20 cellular contexts compared by ENCODE assay signal in genomic region chr7:41733063-41733398, GRCh38. TPM values are rescaled to one million over a fixed set of nuclear protein-coding genes. Genes with fewer than 3 reads are reported as not detected.
A peak's percentile ranks its signal among the peaks of the same experiment; 100 is the strongest.
DNase-seq lines count a peak whose midpoint lies in the region; ATAC-seq, FAIRE-seq and TF ChIP-seq lines count a peak whose summit lies in the region.
"Had no signal": no experiment of that assay in that cellular context is flagged by ENCODE, and none has a peak within 500 bp of the region (broad histone marks: within the 10 kb centered on the region; RNA-seq: fewer than 3 reads in every experiment).

No MANE protein-coding gene starts in this region.

- FAIRE-seq in pancreas (lab: Jason Lieb, UNC) = no peak

- no peak overlapping the region for H3K4me3 ChIP-seq in neutrophil (ENCODE audit: low read depth in 1 of 2, low read length in 1 of 2)
- no peak overlapping the region for H3K4me3 ChIP-seq in pancreas
- H3K4me3 ChIP-seq: BLaER1 treated with 17β-estradiol and CSF1 and Interleukin-3, amounts not matched to agents 10 nM and 100 nM; body of pancreas; dorsolateral prefrontal cortex; esophagus muscularis mucosa; psoas muscle had no signal

- intact Hi-C loops in pancreas (cut with DNase I) = no loop called here

- H3K4me1 ChIP-seq in neutrophil (ENCODE audit: control insufficient read depth in 1 of 2, insufficient read depth in 1 of 2, low read depth in 1 of 2, low read length in 1 of 2) = peaks cover 43 to 47% of the 10 kb centered on the region in 2 experiments
- no peaks in the 10 kb centered on the region for H3K4me1 ChIP-seq in pancreas
- H3K4me1 ChIP-seq: body of pancreas, psoas muscle had no signal

- H3K27ac ChIP-seq in neutrophil (peak overlapping the region; percentile 50), pancreas (no peak overlapping the region)
- H3K27ac ChIP-seq: body of pancreas, esophagus muscularis mucosa, psoas muscle had no signal

- H3K9me3 ChIP-seq in neutrophil (no peaks in the 10 kb centered on the region), pancreas (no peaks in the 10 kb centered on the region)
- H3K9me3 ChIP-seq: body of pancreas, esophagus muscularis mucosa, psoas muscle had no signal

- ATAC-seq in pancreas = no peak
- ATAC-seq: activated CD8-positive, alpha-beta memory T cell treated with anti-CD3 and anti-CD28 coated beads, Interleukin-2, amount 10 ng/mL, durations not matched to agents 7 days and 5 days; body of pancreas; left colon; psoas muscle had no signal

- no peaks in the 10 kb centered on the region for H3K27me3 ChIP-seq in neutrophil
- no peaks in the 10 kb centered on the region for H3K27me3 ChIP-seq in pancreas
- H3K27me3 ChIP-seq: BLaER1 treated with 17β-estradiol and CSF1 and Interleukin-3, amounts not matched to agents 10 nM and 100 nM; body of pancreas; esophagus muscularis mucosa had no signal

- 36 to 39% methylated on average over 2 of the region's 2 CpGs for WGBS in pancreas, 2 donors

- H3K36me3 ChIP-seq in neutrophil (no peaks in the 10 kb centered on the region), pancreas (no peaks in the 10 kb centered on the region)
- H3K36me3 ChIP-seq: BLaER1 treated with 17β-estradiol and CSF1 and Interleukin-3, amounts not matched to agents 10 nM and 100 nM; esophagus muscularis mucosa had no signal

- no peak for TF ChIP-seq CTCF in neutrophil (IDR thresholded peaks at IDR 0.05)
- no peak for TF ChIP-seq CTCF in pancreas (IDR thresholded peaks at IDR 0.05)

- DNase-seq in Daoy (ENCODE audit: low read depth) (peak; percentile 28), HT1080 (ENCODE audit: low read depth) (peak; percentile 31), astrocyte of the hippocampus (ENCODE audit: low read depth, low spot score) (peak; percentile 18), cerebellar cortex (ENCODE audit: low spot score) (no peak), pancreas (no peak)
- no peak for DNase-seq in activated CD4-positive, CD25-positive, alpha-beta regulatory T cell (lab: John Stamatoyannopoulos, UW)
- DNase-seq: activated CD8-positive, alpha-beta memory T cell treated with anti-CD3 and anti-CD28 coated beads, Interleukin-2, amount 10 ng/mL, durations not matched to agents 7 days and 5 days; activated naive CD4-positive, alpha-beta T cell; DMS153; dorsolateral prefrontal cortex; hippocampal formation; left colon; NCI-H2029; NCI-H526 treated with DMSO at 0.1 percent for 48 hours; psoas muscle; RPMI8226 had no signal

RNA-seq across cellular contexts. Expression of gene INHBA, which starts 30.1 kb away (rescaled TPM):
- total RNA-seq in Daoy (2014; rRNA removed; shearing (Covaris generic)) = 84.7 and 102 TPM in 2 replicates
- 1.1 and 1.7 TPM in 2 replicates for total RNA-seq in HT1080 (2014; rRNA removed; shearing (Covaris generic))
- 9.3 and 12.0 TPM in 2 replicates for polyA plus RNA-seq in HT1080 (2015; cell fraction: cytosol; rRNA removed)
- 29.4 and 32.1 TPM in 2 replicates for polyA plus RNA-seq in HT1080 (2015; cell fraction: nucleus; rRNA removed)
- total RNA-seq in pancreas = 1 to 10 TPM in 2 of 6 donors, under 1 TPM in 4; 0.05 to 6.1 (median 0.41) TPM
- under 1 TPM; 0.26 to 0.27 TPM for polyA plus RNA-seq in pancreas
- total RNA-seq: activated CD8-positive, alpha-beta memory T cell treated with anti-CD3 and anti-CD28 coated beads, Interleukin-2, amount 10 ng/mL, durations not matched to agents 7 days and 5 days had no signal

Comparison
In these comparisons a context has a peak if more than half of its experiments do, and no peak if none do; other contexts are left out.
1. DNase-seq: peak in Daoy (single experiment), HT1080 (single experiment) and astrocyte of the hippocampus (single experiment); none in activated CD4-positive, CD25-positive, alpha-beta regulatory T cell (0 of 4), cerebellar cortex (single experiment) and pancreas (0 of 6).
2. RNA of gene INHBA, which starts 30.1 kb away (total RNA-seq): 84.7 to 102 TPM in Daoy; 1.1 to 1.7 TPM in HT1080 and 0.05 to 6.1 TPM in pancreas; every median in the first group is over 10 times any median in the second.